Comparison of ENCODE assay signal across 1 cellular context in the genomic region with DNA sequence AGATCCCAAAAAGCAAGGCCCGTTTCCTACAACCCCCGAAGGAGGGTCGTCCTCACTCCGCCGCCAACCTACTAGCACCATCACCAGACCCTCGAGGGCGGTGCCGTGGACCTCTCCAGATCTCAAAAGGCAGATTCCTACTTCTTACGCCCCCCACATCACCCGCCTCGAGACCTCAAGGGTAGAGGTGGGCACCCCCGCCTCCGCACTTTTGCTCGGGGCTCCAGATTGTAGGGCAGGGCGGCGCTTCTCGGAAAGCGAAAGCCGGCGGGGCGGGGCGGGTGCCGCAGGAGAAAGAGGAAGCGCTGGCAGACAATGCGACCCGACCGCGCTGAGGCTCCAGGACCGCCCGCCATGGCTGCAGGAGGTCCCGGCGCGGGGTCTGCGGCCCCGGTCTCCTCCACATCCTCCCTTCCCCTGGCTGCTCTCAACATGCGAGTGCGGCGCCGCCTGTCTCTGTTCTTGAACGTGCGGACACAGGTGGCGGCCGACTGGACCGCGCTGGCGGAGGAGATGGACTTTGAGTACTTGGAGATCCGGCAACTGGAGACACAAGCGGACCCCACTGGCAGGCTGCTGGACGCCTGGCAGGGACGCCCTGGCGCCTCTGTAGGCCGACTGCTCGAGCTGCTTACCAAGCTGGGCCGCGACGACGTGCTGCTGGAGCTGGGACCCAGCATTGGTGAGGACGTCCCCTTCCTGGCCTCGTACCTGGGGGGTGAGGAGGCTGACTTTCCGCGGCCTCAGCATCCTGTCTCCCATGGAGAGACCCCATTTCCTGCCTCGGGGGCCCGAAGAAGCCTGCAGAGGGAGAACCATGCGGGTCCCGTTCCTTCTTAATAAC.
TF ChIP-seq lines count a peak whose summit lies in the region.

A gene (plus strand): TSS at position 315 of the 844 bp plus-strand sequence. CDS start 40 bp downstream, at position 355.

TF ChIP-seq in HepG2, 621 proteins besides CTCF, POLR2A, EP300 and RAD21 (continued from another document and continues in another):
- TF ChIP-seq, protein P1, sequence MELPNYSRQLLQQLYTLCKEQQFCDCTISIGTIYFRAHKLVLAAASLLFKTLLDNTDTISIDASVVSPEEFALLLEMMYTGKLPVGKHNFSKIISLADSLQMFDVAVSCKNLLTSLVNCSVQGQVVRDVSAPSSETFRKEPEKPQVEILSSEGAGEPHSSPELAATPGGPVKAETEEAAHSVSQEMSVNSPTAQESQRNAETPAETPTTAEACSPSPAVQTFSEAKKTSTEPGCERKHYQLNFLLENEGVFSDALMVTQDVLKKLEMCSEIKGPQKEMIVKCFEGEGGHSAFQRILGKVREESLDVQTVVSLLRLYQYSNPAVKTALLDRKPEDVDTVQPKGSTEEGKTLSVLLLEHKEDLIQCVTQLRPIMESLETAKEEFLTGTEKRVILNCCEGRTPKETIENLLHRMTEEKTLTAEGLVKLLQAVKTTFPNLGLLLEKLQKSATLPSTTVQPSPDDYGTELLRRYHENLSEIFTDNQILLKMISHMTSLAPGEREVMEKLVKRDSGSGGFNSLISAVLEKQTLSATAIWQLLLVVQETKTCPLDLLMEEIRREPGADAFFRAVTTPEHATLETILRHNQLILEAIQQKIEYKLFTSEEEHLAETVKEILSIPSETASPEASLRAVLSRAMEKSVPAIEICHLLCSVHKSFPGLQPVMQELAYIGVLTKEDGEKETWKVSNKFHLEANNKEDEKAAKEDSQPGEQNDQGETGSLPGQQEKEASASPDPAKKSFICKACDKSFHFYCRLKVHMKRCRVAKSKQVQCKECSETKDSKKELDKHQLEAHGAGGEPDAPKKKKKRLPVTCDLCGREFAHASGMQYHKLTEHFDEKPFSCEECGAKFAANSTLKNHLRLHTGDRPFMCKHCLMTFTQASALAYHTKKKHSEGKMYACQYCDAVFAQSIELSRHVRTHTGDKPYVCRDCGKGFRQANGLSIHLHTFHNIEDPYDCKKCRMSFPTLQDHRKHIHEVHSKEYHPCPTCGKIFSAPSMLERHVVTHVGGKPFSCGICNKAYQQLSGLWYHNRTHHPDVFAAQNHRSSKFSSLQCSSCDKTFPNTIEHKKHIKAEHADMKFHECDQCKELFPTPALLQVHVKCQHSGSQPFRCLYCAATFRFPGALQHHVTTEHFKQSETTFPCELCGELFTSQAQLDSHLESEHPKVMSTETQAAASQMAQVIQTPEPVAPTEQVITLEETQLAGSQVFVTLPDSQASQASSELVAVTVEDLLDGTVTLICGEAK (IDR thresholded peaks at IDR 0.05) = no peak
- TF ChIP-seq, protein P1 (CRISPR knock-in tag; IDR thresholded peaks at IDR 0.05) = no peak; the same call in 1 of the 2 replicates
- TF ChIP-seq ATF7-NPFF (CRISPR knock-in tag; IDR thresholded peaks at IDR 0.05; ENCODE audit: low read depth) = peak; percentile 93
- TF ChIP-seq SAP130 (CRISPR knock-in tag; IDR thresholded peaks at IDR 0.05; ENCODE audit: low read depth) = peak; percentile 79
- no peak for TF ChIP-seq SIN3B (IDR thresholded peaks at IDR 0.05; ENCODE audit: low read length)
- peak; percentile 79 for TF ChIP-seq ZNF329 (CRISPR knock-in tag; IDR thresholded peaks at IDR 0.05; ENCODE audit: low read depth)
- TF ChIP-seq, protein P2, sequence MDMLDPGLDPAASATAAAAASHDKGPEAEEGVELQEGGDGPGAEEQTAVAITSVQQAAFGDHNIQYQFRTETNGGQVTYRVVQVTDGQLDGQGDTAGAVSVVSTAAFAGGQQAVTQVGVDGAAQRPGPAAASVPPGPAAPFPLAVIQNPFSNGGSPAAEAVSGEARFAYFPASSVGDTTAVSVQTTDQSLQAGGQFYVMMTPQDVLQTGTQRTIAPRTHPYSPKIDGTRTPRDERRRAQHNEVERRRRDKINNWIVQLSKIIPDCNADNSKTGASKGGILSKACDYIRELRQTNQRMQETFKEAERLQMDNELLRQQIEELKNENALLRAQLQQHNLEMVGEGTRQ (IDR thresholded peaks at IDR 0.05; ENCODE audit: low read depth, low read length) = no peak
- TF ChIP-seq, protein P2 (CRISPR knock-in tag; IDR thresholded peaks at IDR 0.05; ENCODE audit: borderline replicate concordance) = no peak
- TF ChIP-seq SOX6 (IDR thresholded peaks at IDR 0.05) = no peak
- peak; percentile 57 for TF ChIP-seq SOX6 (CRISPR knock-in tag; IDR thresholded peaks at IDR 0.05)
- TF ChIP-seq ZNF572 (CRISPR knock-in tag; IDR thresholded peaks at IDR 0.05) = no peak; the same call in 1 of the 2 replicates
- peak; percentile 78; the same call in 1 of the 2 replicates for TF ChIP-seq ZNF766 (CRISPR knock-in tag; IDR thresholded peaks at IDR 0.05; ENCODE audit: borderline replicate concordance)
- TF ChIP-seq, protein P3, sequence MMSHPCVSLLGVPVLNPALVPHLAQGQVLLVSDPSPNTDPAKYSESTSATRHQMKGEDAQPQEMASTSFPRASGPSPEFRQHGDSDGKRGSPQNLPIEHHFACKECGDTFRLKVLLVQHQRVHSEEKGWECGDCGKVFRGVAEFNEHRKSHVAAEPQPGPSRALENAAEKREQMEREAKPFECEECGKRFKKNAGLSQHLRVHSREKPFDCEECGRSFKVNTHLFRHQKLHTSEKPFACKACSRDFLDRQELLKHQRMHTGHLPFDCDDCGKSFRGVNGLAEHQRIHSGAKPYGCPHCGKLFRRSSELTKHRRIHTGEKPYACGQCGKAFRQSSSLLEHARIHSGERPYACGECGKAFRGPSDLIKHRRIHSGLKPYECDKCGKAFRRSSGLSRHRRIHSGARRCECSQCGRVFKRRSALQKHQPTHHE (CRISPR knock-in tag; IDR thresholded peaks at IDR 0.05; ENCODE audit: borderline replicate concordance) = no peak
- TF ChIP-seq, protein P4, sequence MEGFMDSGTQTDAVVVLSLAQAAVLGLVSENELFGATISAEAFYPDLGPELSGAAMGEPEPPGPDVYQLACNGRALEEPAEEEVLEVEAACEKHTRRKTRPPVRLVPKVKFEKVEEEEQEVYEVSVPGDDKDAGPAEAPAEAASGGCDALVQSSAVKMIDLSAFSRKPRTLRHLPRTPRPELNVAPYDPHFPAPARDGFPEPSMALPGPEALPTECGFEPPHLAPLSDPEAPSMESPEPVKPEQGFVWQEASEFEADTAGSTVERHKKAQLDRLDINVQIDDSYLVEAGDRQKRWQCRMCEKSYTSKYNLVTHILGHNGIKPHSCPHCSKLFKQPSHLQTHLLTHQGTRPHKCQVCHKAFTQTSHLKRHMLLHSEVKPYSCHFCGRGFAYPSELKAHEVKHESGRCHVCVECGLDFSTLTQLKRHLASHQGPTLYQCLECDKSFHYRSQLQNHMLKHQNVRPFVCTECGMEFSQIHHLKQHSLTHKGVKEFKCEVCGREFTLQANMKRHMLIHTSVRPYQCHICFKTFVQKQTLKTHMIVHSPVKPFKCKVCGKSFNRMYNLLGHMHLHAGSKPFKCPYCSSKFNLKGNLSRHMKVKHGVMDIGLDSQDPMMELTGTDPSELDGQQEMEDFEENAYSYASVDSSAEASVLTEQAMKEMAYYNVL (CRISPR knock-in tag; IDR thresholded peaks at IDR 0.05; ENCODE audit: borderline replicate concordance) = peak; percentile 45; the same call in 1 of the 2 replicates
- TF ChIP-seq, protein P5, sequence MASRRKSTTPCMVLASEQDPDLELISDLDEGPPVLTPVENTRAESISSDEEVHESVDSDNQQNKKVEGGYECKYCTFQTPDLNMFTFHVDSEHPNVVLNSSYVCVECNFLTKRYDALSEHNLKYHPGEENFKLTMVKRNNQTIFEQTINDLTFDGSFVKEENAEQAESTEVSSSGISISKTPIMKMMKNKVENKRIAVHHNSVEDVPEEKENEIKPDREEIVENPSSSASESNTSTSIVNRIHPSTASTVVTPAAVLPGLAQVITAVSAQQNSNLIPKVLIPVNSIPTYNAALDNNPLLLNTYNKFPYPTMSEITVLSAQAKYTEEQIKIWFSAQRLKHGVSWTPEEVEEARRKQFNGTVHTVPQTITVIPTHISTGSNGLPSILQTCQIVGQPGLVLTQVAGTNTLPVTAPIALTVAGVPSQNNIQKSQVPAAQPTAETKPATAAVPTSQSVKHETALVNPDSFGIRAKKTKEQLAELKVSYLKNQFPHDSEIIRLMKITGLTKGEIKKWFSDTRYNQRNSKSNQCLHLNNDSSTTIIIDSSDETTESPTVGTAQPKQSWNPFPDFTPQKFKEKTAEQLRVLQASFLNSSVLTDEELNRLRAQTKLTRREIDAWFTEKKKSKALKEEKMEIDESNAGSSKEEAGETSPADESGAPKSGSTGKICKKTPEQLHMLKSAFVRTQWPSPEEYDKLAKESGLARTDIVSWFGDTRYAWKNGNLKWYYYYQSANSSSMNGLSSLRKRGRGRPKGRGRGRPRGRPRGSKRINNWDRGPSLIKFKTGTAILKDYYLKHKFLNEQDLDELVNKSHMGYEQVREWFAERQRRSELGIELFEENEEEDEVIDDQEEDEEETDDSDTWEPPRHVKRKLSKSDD (CRISPR knock-in tag; IDR thresholded peaks at IDR 0.05; ENCODE audit: low read depth) = peak; percentile 51; the same call in 1 of the 2 replicates
- TF ChIP-seq SOX5 (CRISPR knock-in tag; IDR thresholded peaks at IDR 0.05; ENCODE audit: borderline replicate concordance) = peak; percentile 14; the same call in 1 of the 2 replicates
- TF ChIP-seq ZNF253 (CRISPR knock-in tag; IDR thresholded peaks at IDR 0.05; ENCODE audit: borderline replicate concordance) = no peak
- no peak for TF ChIP-seq ARNTL (CRISPR knock-in tag; IDR thresholded peaks at IDR 0.05)
- TF ChIP-seq SCMH1 (CRISPR knock-in tag; IDR thresholded peaks at IDR 0.05; ENCODE audit: borderline replicate concordance) = no peak
- TF ChIP-seq, protein P6, sequence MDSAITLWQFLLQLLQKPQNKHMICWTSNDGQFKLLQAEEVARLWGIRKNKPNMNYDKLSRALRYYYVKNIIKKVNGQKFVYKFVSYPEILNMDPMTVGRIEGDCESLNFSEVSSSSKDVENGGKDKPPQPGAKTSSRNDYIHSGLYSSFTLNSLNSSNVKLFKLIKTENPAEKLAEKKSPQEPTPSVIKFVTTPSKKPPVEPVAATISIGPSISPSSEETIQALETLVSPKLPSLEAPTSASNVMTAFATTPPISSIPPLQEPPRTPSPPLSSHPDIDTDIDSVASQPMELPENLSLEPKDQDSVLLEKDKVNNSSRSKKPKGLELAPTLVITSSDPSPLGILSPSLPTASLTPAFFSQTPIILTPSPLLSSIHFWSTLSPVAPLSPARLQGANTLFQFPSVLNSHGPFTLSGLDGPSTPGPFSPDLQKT (CRISPR knock-in tag; IDR thresholded peaks at IDR 0.05; ENCODE audit: borderline replicate concordance) = 0 out of 2 replicates have a peak, but pooled peaks have one; percentile 55
- peak; percentile 26; the same call in 1 of the 2 replicates for TF ChIP-seq TGIF2 (CRISPR knock-in tag; IDR thresholded peaks at IDR 0.05)
- TF ChIP-seq, protein P7, sequence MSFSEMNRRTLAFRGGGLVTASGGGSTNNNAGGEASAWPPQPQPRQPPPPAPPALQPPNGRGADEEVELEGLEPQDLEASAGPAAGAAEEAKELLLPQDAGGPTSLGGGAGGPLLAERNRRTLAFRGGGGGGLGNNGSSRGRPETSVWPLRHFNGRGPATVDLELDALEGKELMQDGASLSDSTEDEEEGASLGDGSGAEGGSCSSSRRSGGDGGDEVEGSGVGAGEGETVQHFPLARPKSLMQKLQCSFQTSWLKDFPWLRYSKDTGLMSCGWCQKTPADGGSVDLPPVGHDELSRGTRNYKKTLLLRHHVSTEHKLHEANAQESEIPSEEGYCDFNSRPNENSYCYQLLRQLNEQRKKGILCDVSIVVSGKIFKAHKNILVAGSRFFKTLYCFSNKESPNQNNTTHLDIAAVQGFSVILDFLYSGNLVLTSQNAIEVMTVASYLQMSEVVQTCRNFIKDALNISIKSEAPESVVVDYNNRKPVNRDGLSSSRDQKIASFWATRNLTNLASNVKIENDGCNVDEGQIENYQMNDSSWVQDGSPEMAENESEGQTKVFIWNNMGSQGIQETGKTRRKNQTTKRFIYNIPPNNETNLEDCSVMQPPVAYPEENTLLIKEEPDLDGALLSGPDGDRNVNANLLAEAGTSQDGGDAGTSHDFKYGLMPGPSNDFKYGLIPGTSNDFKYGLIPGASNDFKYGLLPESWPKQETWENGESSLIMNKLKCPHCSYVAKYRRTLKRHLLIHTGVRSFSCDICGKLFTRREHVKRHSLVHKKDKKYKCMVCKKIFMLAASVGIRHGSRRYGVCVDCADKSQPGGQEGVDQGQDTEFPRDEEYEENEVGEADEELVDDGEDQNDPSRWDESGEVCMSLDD (CRISPR knock-in tag; IDR thresholded peaks at IDR 0.05; ENCODE audit: borderline replicate concordance) = no peak
- TF ChIP-seq, protein P8, sequence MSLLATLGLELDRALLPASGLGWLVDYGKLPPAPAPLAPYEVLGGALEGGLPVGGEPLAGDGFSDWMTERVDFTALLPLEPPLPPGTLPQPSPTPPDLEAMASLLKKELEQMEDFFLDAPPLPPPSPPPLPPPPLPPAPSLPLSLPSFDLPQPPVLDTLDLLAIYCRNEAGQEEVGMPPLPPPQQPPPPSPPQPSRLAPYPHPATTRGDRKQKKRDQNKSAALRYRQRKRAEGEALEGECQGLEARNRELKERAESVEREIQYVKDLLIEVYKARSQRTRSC (CRISPR knock-in tag; IDR thresholded peaks at IDR 0.05; ENCODE audit: low read depth) = no peak
